In genomic region chr5:159552751-159553150, GRCh38 we compare ENCODE assay signal across 1 cellular context.
TF ChIP-seq lines count a peak whose summit lies in the region.

No MANE protein-coding gene starts in this region.

TF ChIP-seq in GM23338, 12 proteins besides CTCF, POLR2A, EP300 and RAD21 (continued from another document):
- TF ChIP-seq ZNF462 (CRISPR knock-in tag; IDR thresholded peaks at IDR 0.05) (no peak), ZNF331 (CRISPR knock-in tag; IDR thresholded peaks at IDR 0.05; ENCODE audit: low read depth) (no peak), ZNF114 (CRISPR knock-in tag; IDR thresholded peaks at IDR 0.05) (no peak), EZH2phosphoT487 (IDR thresholded peaks at IDR 0.05; ENCODE audit: unreplicated experiment) (no peak), STAT1 (IDR thresholded peaks at IDR 0.05; ENCODE audit: unreplicated experiment) (no peak), EZH2 (IDR thresholded peaks at IDR 0.05; ENCODE audit: low read depth, unreplicated experiment) (no peak), NANOG (IDR thresholded peaks at IDR 0.05; ENCODE audit: borderline replicate concordance) (no peak), JUNB (IDR thresholded peaks at IDR 0.05; ENCODE audit: unreplicated experiment) (no peak), CREB1 (CRISPR knock-in tag; IDR thresholded peaks at IDR 0.05; ENCODE audit: low read depth) (no peak), ETS1 (IDR thresholded peaks at IDR 0.05) (no peak)
